ENCODE assay signal across 17 cellular contexts in the genomic region with DNA sequence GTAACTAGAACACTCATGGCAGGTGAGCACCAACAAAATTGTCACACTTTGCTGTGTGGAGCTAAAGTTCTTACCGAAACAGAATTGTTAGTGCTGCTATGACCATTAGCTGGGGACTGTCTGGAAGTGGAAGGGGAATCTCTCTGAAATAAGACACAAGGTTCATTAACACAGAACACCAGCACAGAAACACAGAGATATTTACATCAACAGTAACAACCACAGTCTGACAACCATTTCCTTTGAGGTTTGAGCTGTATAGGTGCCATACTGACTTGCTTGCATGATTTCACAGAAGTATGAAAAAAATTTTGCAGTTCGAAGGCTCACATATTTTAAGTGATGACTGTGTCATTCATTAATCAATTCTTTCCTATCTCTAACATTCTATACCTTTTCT.
DNase-seq lines count a peak whose midpoint lies in the region; ATAC-seq and TF ChIP-seq lines count a peak whose summit lies in the region.
"Had no signal": no experiment of that assay in that cellular context is flagged by ENCODE, and none has a peak within 500 bp of the region (broad histone marks: within the 10 kb centered on the region; RNA-seq: fewer than 3 reads in every experiment).

No MANE protein-coding gene starts in this region.

- H3K4me1 ChIP-seq in suprapubic skin (no peaks in the 10 kb centered on the region), PC-9 (replicated peaks; ENCODE audit: insufficient read depth) (no peaks in the 10 kb centered on the region)

- CTCF ChIA-PET in activated CD8-positive, alpha-beta T cell treated with anti-CD3 and anti-CD28 coated beads, Interleukin-2, amount 10 ng/mL, durations not matched to agents 7 days and 5 days (lab: Charles Lee), result interaction anchor here (0.7 to 1.0 kb wide), 3 partner anchors 8 to 203 kb away, joined by 3 read pairs; no protein-coding TSS in a partner anchor
- CTCF ChIA-PET in PC-9 (lab: Charles Lee), result no interaction called here

- TF ChIP-seq CTCF in suprapubic skin (IDR thresholded peaks at IDR 0.05) (no peak), PC-9 (conservative IDR thresholded peaks at IDR 0.05) (no peak)

- H3K27ac ChIP-seq in suprapubic skin (no peak overlapping the region), PC-9 (no peak overlapping the region)
- H3K27ac ChIP-seq: gastrocnemius medialis, sigmoid colon had no signal

- no peaks in the 10 kb centered on the region for H3K9me3 Mint-ChIP-seq in activated T-cell treated with anti-CD3 and anti-CD28 coated beads, Interleukin-2, amount 50 U/mL, for 24 hours
- H3K9me3 Mint-ChIP-seq in activated CD8-positive, alpha-beta T cell treated with anti-CD3 and anti-CD28 coated beads, Interleukin-2, amount 10 ng/mL, durations not matched to agents 7 days and 5 days (ENCODE audit: insufficient read depth), result no peaks in the 10 kb centered on the region
- no peaks in the 10 kb centered on the region for H3K9me3 Mint-ChIP-seq in stimulated activated effector memory CD8-positive, alpha-beta T cell treated with anti-CD3 and anti-CD28 coated beads, Interleukin-12 subunit alpha, Interleukin-12 subunit beta, amount 100 ng/mL, for 72 hours
- H3K9me3 Mint-ChIP-seq in stimulated activated memory B cell treated with anti-CD40 and anti-IgM and Interleukin-4, amounts not matched to agents 10 μg/mL and 1 μg/mL and 100 μg/mL, for 72 hours, result no peaks in the 10 kb centered on the region

- H3K27ac Mint-ChIP-seq in activated T-cell treated with anti-CD3 and anti-CD28 coated beads, Interleukin-2, amount 50 U/mL, for 24 hours, result peak overlapping the region; percentile 60
- peak overlapping the region; percentile 80 for H3K27ac Mint-ChIP-seq in activated CD8-positive, alpha-beta T cell treated with anti-CD3 and anti-CD28 coated beads, Interleukin-2, amount 10 ng/mL, durations not matched to agents 7 days and 5 days
- H3K27ac Mint-ChIP-seq in stimulated activated effector memory CD8-positive, alpha-beta T cell treated with anti-CD3 and anti-CD28 coated beads, Interleukin-12 subunit alpha, Interleukin-12 subunit beta, amount 100 ng/mL, for 72 hours, result no peak overlapping the region
- H3K27ac Mint-ChIP-seq in stimulated activated memory B cell treated with anti-CD40 and anti-IgM and Interleukin-4, amounts not matched to agents 10 μg/mL and 1 μg/mL and 100 μg/mL, for 72 hours, result no peak overlapping the region

- no peaks in the 10 kb centered on the region for H3K79me2 ChIP-seq in PC-9 (ENCODE audit: low read depth)

- DNase-seq in activated T-cell treated with anti-CD3 and anti-CD28 coated beads, Interleukin-2, amount 50 U/mL, for 24 hours, result no peak
- no peak for DNase-seq in activated T-cell treated with anti-CD3 and anti-CD28 coated beads, Interleukin-2, amount 50 U/mL, for 1 hour
- peak; percentile 27 for DNase-seq in Jurkat, Clone E6-1 (ENCODE audit: low read depth, low spot score)
- DNase-seq in activated CD8-positive, alpha-beta T cell treated with anti-CD3 and anti-CD28 coated beads, Interleukin-2, amount 10 ng/mL, durations not matched to agents 7 days and 5 days, result peak; percentile 40
- DNase-seq in stimulated activated effector memory CD8-positive, alpha-beta T cell treated with anti-CD3 and anti-CD28 coated beads, Interleukin-12 subunit alpha, Interleukin-12 subunit beta, amount 100 ng/mL, for 72 hours (ENCODE audit: low spot score in 2 of 2), result peak in 1 of 2 donors; percentile 48
- DNase-seq in suprapubic skin (ENCODE audit: low spot score in 2 of 2), result no peak
- DNase-seq in PC-9, result no peak
- DNase-seq: gastrocnemius medialis; NCI-H2081 treated with DMSO at 0.1 percent for 48 hours; NCI-H774; nucleus accumbens; sigmoid colon; stimulated activated CD4-positive, alpha-beta T cell treated with anti-CD3 and anti-CD28 coated beads, Interleukin-4, amount 100 ng/mL, for 4 hours; T1000 had no signal

- TF ChIP-seq EP300 in suprapubic skin (IDR thresholded peaks at IDR 0.05), result no peak

- H2AFZ ChIP-seq in PC-9, result no peak overlapping the region

- H3K9me3 ChIP-seq in suprapubic skin, result no peaks in the 10 kb centered on the region
- no peaks in the 10 kb centered on the region for H3K9me3 ChIP-seq in PC-9 (ENCODE audit: insufficient read depth, low read depth)
- H3K9me3 ChIP-seq: gastrocnemius medialis, sigmoid colon had no signal

- H3K4me3 Mint-ChIP-seq in activated T-cell treated with anti-CD3 and anti-CD28 coated beads, Interleukin-2, amount 50 U/mL, for 24 hours, result no peak overlapping the region
- H3K4me3 Mint-ChIP-seq in activated CD8-positive, alpha-beta T cell treated with anti-CD3 and anti-CD28 coated beads, Interleukin-2, amount 10 ng/mL, durations not matched to agents 7 days and 5 days, result peak overlapping the region; percentile 44
- H3K4me3 Mint-ChIP-seq in stimulated activated effector memory CD8-positive, alpha-beta T cell treated with anti-CD3 and anti-CD28 coated beads, Interleukin-12 subunit alpha, Interleukin-12 subunit beta, amount 100 ng/mL, for 72 hours, result peak overlapping the region; percentile 13
- H3K4me3 Mint-ChIP-seq in stimulated activated memory B cell treated with anti-CD40 and anti-IgM and Interleukin-4, amounts not matched to agents 10 μg/mL and 1 μg/mL and 100 μg/mL, for 72 hours, result no peak overlapping the region

- intact Hi-C loops in PC-9 (cut with micrococcal nuclease; ENCODE audit: unreplicated experiment), result no loop called here

- BruUV-seq in PC-9 (replicated peaks; lab: Mats Ljungman, UMichigan), result no TSS peak

- peaks cover 3% of the 10 kb centered on the region for H3K36me3 Mint-ChIP-seq in activated T-cell treated with anti-CD3 and anti-CD28 coated beads, Interleukin-2, amount 50 U/mL, for 24 hours (ENCODE audit: low read depth)
- H3K36me3 Mint-ChIP-seq in activated CD8-positive, alpha-beta T cell treated with anti-CD3 and anti-CD28 coated beads, Interleukin-2, amount 10 ng/mL, durations not matched to agents 7 days and 5 days (ENCODE audit: low read depth), result peaks cover 17% of the 10 kb centered on the region
- H3K36me3 Mint-ChIP-seq in stimulated activated effector memory CD8-positive, alpha-beta T cell treated with anti-CD3 and anti-CD28 coated beads, Interleukin-12 subunit alpha, Interleukin-12 subunit beta, amount 100 ng/mL, for 72 hours, result peaks cover 8% of the 10 kb centered on the region
- no peaks in the 10 kb centered on the region for H3K36me3 Mint-ChIP-seq in stimulated activated memory B cell treated with anti-CD40 and anti-IgM and Interleukin-4, amounts not matched to agents 10 μg/mL and 1 μg/mL and 100 μg/mL, for 72 hours

- H4K20me1 ChIP-seq in PC-9 (ENCODE audit: insufficient read depth), result no peaks in the 10 kb centered on the region

- H3F3A ChIP-seq in PC-9 (ENCODE audit: insufficient read depth, low read depth), result no peaks in the 10 kb centered on the region

- TF ChIP-seq POLR2A in suprapubic skin (IDR thresholded peaks at IDR 0.05), result no peak

- H3K4me1 Mint-ChIP-seq in activated T-cell treated with anti-CD3 and anti-CD28 coated beads, Interleukin-2, amount 50 U/mL, for 24 hours (ENCODE audit: low read depth), result peaks cover 42% of the 10 kb centered on the region
- peaks cover 46% of the 10 kb centered on the region for H3K4me1 Mint-ChIP-seq in activated CD8-positive, alpha-beta T cell treated with anti-CD3 and anti-CD28 coated beads, Interleukin-2, amount 10 ng/mL, durations not matched to agents 7 days and 5 days (ENCODE audit: low read depth)
- H3K4me1 Mint-ChIP-seq in stimulated activated effector memory CD8-positive, alpha-beta T cell treated with anti-CD3 and anti-CD28 coated beads, Interleukin-12 subunit alpha, Interleukin-12 subunit beta, amount 100 ng/mL, for 72 hours, result peaks cover 15% of the 10 kb centered on the region
- peaks cover 12% of the 10 kb centered on the region for H3K4me1 Mint-ChIP-seq in stimulated activated memory B cell treated with anti-CD40 and anti-IgM and Interleukin-4, amounts not matched to agents 10 μg/mL and 1 μg/mL and 100 μg/mL, for 72 hours

- no peaks in the 10 kb centered on the region for H3K9me2 ChIP-seq in PC-9 (ENCODE audit: insufficient read depth)

- H3K27me3 Mint-ChIP-seq in activated T-cell treated with anti-CD3 and anti-CD28 coated beads, Interleukin-2, amount 50 U/mL, for 24 hours, result peaks cover 30% of the 10 kb centered on the region
- no peaks in the 10 kb centered on the region for H3K27me3 Mint-ChIP-seq in activated CD8-positive, alpha-beta T cell treated with anti-CD3 and anti-CD28 coated beads, Interleukin-2, amount 10 ng/mL, durations not matched to agents 7 days and 5 days (ENCODE audit: low read depth)
- H3K27me3 Mint-ChIP-seq in stimulated activated memory B cell treated with anti-CD40 and anti-IgM and Interleukin-4, amounts not matched to agents 10 μg/mL and 1 μg/mL and 100 μg/mL, for 72 hours, result no peaks in the 10 kb centered on the region

- H3K36me3 ChIP-seq in suprapubic skin, result no peaks in the 10 kb centered on the region
- no peaks in the 10 kb centered on the region for H3K36me3 ChIP-seq in PC-9 (ENCODE audit: low read depth)
- H3K36me3 ChIP-seq: gastrocnemius medialis, sigmoid colon had no signal

- ATAC-seq in activated CD8-positive, alpha-beta T cell treated with anti-CD3 and anti-CD28 coated beads, Interleukin-2, amount 10 ng/mL, durations not matched to agents 7 days and 5 days, result peak; percentile 78
- ATAC-seq in stimulated activated effector memory CD8-positive, alpha-beta T cell treated with anti-CD3 and anti-CD28 coated beads, Interleukin-12 subunit alpha, Interleukin-12 subunit beta, amount 100 ng/mL, for 72 hours, result peak; percentile 88
- ATAC-seq in stimulated activated memory B cell treated with anti-CD40 and anti-IgM and Interleukin-4, amounts not matched to agents 10 μg/mL and 1 μg/mL and 100 μg/mL, for 72 hours, result no peak
- ATAC-seq: gastrocnemius medialis, HCT116, Right ventricle myocardium inferior had no signal

- 68% methylated on average over 2 of the region's 2 CpGs for WGBS in suprapubic skin

- POLR2A ChIA-PET in activated CD8-positive, alpha-beta T cell treated with anti-CD3 and anti-CD28 coated beads, Interleukin-2, amount 10 ng/mL, durations not matched to agents 7 days and 5 days (lab: Charles Lee), result interaction anchor here (0.6 kb wide), 1 partner anchor 114 kb away, joined by 5 read pairs; no protein-coding TSS in a partner anchor
- POLR2A ChIA-PET in PC-9 (lab: Charles Lee; ENCODE audit: unreplicated experiment), result no interaction called here

- H3K4me2 ChIP-seq in PC-9, result no peak overlapping the region

- H3K27me3 ChIP-seq in suprapubic skin (no peaks in the 10 kb centered on the region), PC-9 (ENCODE audit: insufficient read depth, low read depth) (no peaks in the 10 kb centered on the region)
- H3K27me3 ChIP-seq: sigmoid colon had no signal

- H3K4me3 ChIP-seq in Jurkat, Clone E6-1 (ENCODE audit: low read length), result no peak overlapping the region
- no peak overlapping the region for H3K4me3 ChIP-seq in suprapubic skin
- H3K4me3 ChIP-seq in PC-9, result no peak overlapping the region
- H3K4me3 ChIP-seq: gastrocnemius medialis, sigmoid colon had no signal

Comparison
In these comparisons a context has a peak if more than half of its experiments do, and no peak if none do; other contexts are left out.
1. DNase-seq: peak in Jurkat, Clone E6-1 (single experiment) and activated CD8-positive, alpha-beta T cell treated with anti-CD3 and anti-CD28 coated beads, Interleukin-2, amount 10 ng/mL, durations not matched to agents 7 days and 5 days (single experiment); none in activated T-cell treated with anti-CD3 and anti-CD28 coated beads, Interleukin-2, amount 50 U/mL, for 24 hours (single experiment), activated T-cell treated with anti-CD3 and anti-CD28 coated beads, Interleukin-2, amount 50 U/mL, for 1 hour (single experiment), suprapubic skin (0 of 2) and PC-9 (0 of 2).
2. H3K27ac Mint-ChIP-seq: peak in activated T-cell treated with anti-CD3 and anti-CD28 coated beads, Interleukin-2, amount 50 U/mL, for 24 hours (single experiment) and activated CD8-positive, alpha-beta T cell treated with anti-CD3 and anti-CD28 coated beads, Interleukin-2, amount 10 ng/mL, durations not matched to agents 7 days and 5 days (single experiment); none in stimulated activated effector memory CD8-positive, alpha-beta T cell treated with anti-CD3 and anti-CD28 coated beads, Interleukin-12 subunit alpha, Interleukin-12 subunit beta, amount 100 ng/mL, for 72 hours (single experiment) and stimulated activated memory B cell treated with anti-CD40 and anti-IgM and Interleukin-4, amounts not matched to agents 10 μg/mL and 1 μg/mL and 100 μg/mL, for 72 hours (single experiment).
3. H3K4me3 Mint-ChIP-seq: peak in activated CD8-positive, alpha-beta T cell treated with anti-CD3 and anti-CD28 coated beads, Interleukin-2, amount 10 ng/mL, durations not matched to agents 7 days and 5 days (single experiment) and stimulated activated effector memory CD8-positive, alpha-beta T cell treated with anti-CD3 and anti-CD28 coated beads, Interleukin-12 subunit alpha, Interleukin-12 subunit beta, amount 100 ng/mL, for 72 hours (single experiment); none in activated T-cell treated with anti-CD3 and anti-CD28 coated beads, Interleukin-2, amount 50 U/mL, for 24 hours (single experiment) and stimulated activated memory B cell treated with anti-CD40 and anti-IgM and Interleukin-4, amounts not matched to agents 10 μg/mL and 1 μg/mL and 100 μg/mL, for 72 hours (single experiment).